In genomic region chr16:85665929-85666328, GRCh38 we compare ENCODE assay signal across 27 cellular contexts.
"Had no signal": no experiment of that assay in that cellular context is flagged by ENCODE, and none has a peak within 500 bp of the region (broad histone marks: within the 10 kb centered on the region; RNA-seq: fewer than 3 reads in every experiment).

No MANE protein-coding gene starts in this region.

- H3K4me1 ChIP-seq: breast epithelium, heart left ventricle, pancreas had no signal

- H3K4me3 Mint-ChIP-seq: activated CD4-positive, alpha-beta T cell treated with anti-CD3 and anti-CD28 coated beads, Interleukin-2, amount 10 ng/mL, durations not matched to agents 7 days and 5 days; activated naive CD8-positive, alpha-beta T cell treated with anti-CD3 and anti-CD28 coated beads, Interleukin-2, amount 10 ng/mL, durations not matched to agents 7 days and 5 days; activated T-cell treated with anti-CD3 and anti-CD28 coated beads, Interleukin-2, amount 50 U/mL, for 4 hours; mesothelial cell of epicardium; naive thymus-derived CD8-positive, alpha-beta T cell; T-helper 2 cell treated with Interferon-gamma antibody and Interleukin-4, amounts not matched to agents 5 μg/mL and 100 μg/mL, for 36 hours had no signal

- H3K4me2 ChIP-seq: smooth muscle cell had no signal

- H3K9me3 Mint-ChIP-seq: activated CD4-positive, alpha-beta T cell treated with anti-CD3 and anti-CD28 coated beads, Interleukin-2, amount 10 ng/mL, durations not matched to agents 7 days and 5 days; activated naive CD8-positive, alpha-beta T cell treated with anti-CD3 and anti-CD28 coated beads, Interleukin-2, amount 10 ng/mL, durations not matched to agents 7 days and 5 days; activated T-cell treated with anti-CD3 and anti-CD28 coated beads, Interleukin-2, amount 50 U/mL, for 4 hours; activated T-helper 2 cell treated with anti-CD3 and anti-CD28 coated beads, Interferon-gamma antibody, Interleukin-2, Interleukin-4, amounts not matched to agents 10 μg/mL and 5 μg/mL and 100 μg/mL, durations not matched to agents 14 hours and 24 hours and 36 hours; mesothelial cell of epicardium; naive thymus-derived CD8-positive, alpha-beta T cell; T-helper 2 cell treated with Interferon-gamma antibody and Interleukin-4, amounts not matched to agents 5 μg/mL and 100 μg/mL, for 36 hours had no signal

- ATAC-seq: activated T-cell treated with anti-CD3 and anti-CD28 coated beads, Interleukin-2, amount 50 U/mL, for 4 hours; gastroesophageal sphincter; heart left ventricle; naive thymus-derived CD8-positive, alpha-beta T cell; pancreas; sciatic nerve; SK-N-SH treated with all-trans-retinoic acid at 6 μM for 48 hours had no signal

- H3K27ac ChIP-seq: epithelial cell of prostate, gastroesophageal sphincter, heart left ventricle, neutrophil, pancreas, thoracic aorta, upper lobe of left lung, VCaP had no signal

- H3K27ac Mint-ChIP-seq: activated CD4-positive, alpha-beta T cell treated with anti-CD3 and anti-CD28 coated beads, Interleukin-2, amount 10 ng/mL, durations not matched to agents 7 days and 5 days; activated naive CD8-positive, alpha-beta T cell treated with anti-CD3 and anti-CD28 coated beads, Interleukin-2, amount 10 ng/mL, durations not matched to agents 7 days and 5 days; activated T-helper 2 cell treated with anti-CD3 and anti-CD28 coated beads, Interferon-gamma antibody, Interleukin-2, Interleukin-4, amounts not matched to agents 10 μg/mL and 5 μg/mL and 100 μg/mL, durations not matched to agents 14 hours and 24 hours and 36 hours; mesothelial cell of epicardium; T-helper 2 cell treated with Interferon-gamma antibody and Interleukin-4, amounts not matched to agents 5 μg/mL and 100 μg/mL, for 36 hours had no signal

- H3K27me3 ChIP-seq: breast epithelium, gastroesophageal sphincter, heart left ventricle, neutrophil, pancreas, upper lobe of left lung had no signal

- H3K4me1 Mint-ChIP-seq: activated CD4-positive, alpha-beta T cell treated with anti-CD3 and anti-CD28 coated beads, Interleukin-2, amount 10 ng/mL, durations not matched to agents 7 days and 5 days; activated naive CD8-positive, alpha-beta T cell treated with anti-CD3 and anti-CD28 coated beads, Interleukin-2, amount 10 ng/mL, durations not matched to agents 7 days and 5 days had no signal

- H3K9me3 ChIP-seq: breast epithelium, gastroesophageal sphincter, heart left ventricle, neutrophil, pancreas, thoracic aorta, upper lobe of left lung had no signal

- H3K4me3 ChIP-seq: breast epithelium, gastroesophageal sphincter, heart left ventricle, pancreas, smooth muscle cell, thoracic aorta, upper lobe of left lung had no signal

- DNase-seq: activated CD4-positive, alpha-beta T cell treated with anti-CD3 and anti-CD28 coated beads, Interleukin-2, amount 10 ng/mL, durations not matched to agents 7 days and 5 days; activated CD4-positive, CD25-positive, alpha-beta regulatory T cell treated with anti-CD3 and anti-CD28 coated beads, Interleukin-2, amount 50 U/mL, for 72 hours; activated naive CD4-positive, alpha-beta T cell; activated naive CD8-positive, alpha-beta T cell treated with anti-CD3 and anti-CD28 coated beads, Interleukin-2, amount 10 ng/mL, durations not matched to agents 7 days and 5 days; activated T-cell treated with anti-CD3 and anti-CD28 coated beads, Interleukin-2, amount 50 U/mL, for 4 hours; amniotic stem cell; cerebellar nuclear complex; cortex of kidney; stimulated activated CD4-positive, alpha-beta T cell treated with anti-CD3 and anti-CD28 coated beads, Interleukin-4, amount 100 ng/mL, for 1 hour; stimulated activated naive CD4-positive, alpha-beta T cell treated with Interleukin-2 at 50 U/mL for 16 hours had no signal

- FAIRE-seq: islet of Langerhans, pancreas had no signal

- H3K27me3 Mint-ChIP-seq: activated CD4-positive, alpha-beta T cell treated with anti-CD3 and anti-CD28 coated beads, Interleukin-2, amount 10 ng/mL, durations not matched to agents 7 days and 5 days; activated naive CD8-positive, alpha-beta T cell treated with anti-CD3 and anti-CD28 coated beads, Interleukin-2, amount 10 ng/mL, durations not matched to agents 7 days and 5 days; naive thymus-derived CD8-positive, alpha-beta T cell had no signal
